ENCODE assay signal across 1 cellular context in genomic region chr11:31369348-31370329, GRCh38.
TF ChIP-seq lines count a peak whose summit lies in the region.

A gene with protein sequence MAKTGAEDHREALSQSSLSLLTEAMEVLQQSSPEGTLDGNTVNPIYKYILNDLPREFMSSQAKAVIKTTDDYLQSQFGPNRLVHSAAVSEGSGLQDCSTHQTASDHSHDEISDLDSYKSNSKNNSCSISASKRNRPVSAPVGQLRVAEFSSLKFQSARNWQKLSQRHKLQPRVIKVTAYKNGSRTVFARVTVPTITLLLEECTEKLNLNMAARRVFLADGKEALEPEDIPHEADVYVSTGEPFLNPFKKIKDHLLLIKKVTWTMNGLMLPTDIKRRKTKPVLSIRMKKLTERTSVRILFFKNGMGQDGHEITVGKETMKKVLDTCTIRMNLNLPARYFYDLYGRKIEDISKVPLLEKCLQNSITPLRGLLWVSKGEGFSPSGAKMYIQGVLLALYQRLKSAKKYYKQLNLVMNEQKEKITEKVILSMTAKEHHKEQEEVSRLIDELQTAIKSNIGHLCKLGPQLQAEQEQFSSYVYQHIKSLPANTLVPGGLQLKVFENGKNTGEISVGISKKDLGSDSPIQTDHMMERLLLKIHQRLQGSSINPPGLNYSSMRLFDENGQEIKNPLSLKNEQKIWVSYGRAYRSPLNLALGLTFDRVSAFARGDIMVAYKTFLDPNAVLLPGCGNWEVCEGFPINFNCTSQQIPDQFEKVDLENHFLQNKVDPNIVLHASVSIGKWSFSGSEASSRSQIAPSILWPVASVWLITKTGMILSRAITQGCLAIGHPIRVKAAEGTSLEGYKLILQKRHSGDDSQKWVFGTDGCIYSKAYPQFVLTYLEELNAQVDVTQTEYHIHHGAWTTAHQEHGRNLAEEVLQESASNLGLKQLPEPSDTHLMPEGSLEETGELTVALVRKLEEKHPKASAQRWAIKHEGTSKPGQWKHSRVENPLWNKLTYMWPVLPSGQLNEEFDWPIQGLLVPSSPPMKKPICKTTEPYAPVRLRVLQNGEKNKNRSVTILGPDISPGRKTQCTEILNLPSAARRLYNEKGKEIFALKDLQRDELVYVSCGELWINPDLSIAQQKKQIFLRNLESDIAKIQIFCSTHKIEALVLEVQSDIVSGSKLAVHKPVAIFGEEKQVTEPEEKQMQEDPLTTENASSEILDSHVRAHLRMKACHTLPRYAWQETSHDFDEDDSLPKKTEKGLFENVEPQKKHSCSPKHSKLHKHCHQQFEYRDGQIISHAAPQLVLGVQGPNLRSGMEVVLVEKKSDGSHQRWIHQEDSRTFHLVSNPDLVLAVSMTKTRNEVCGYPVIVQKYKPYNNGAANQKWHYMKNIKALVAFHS (N-terminal part only) (minus strand): TSS chr11:31369739. CDS start chr11:31328280, 41,459 bp downstream.
Gene DNAJC24 (plus strand): TSS chr11:31369860. CDS start chr11:31370749, 889 bp downstream.

TF ChIP-seq in HEK293, 187 proteins besides CTCF, POLR2A, EP300 and RAD21 (continued from another document and continues in another):
- TF ChIP-seq ZNF549 (tag by site-specific recombination; IDR thresholded peaks at IDR 0.05) (no peak), TRIM28 (IDR thresholded peaks at IDR 0.05; ENCODE audit: borderline replicate concordance, low read length) (no peak), ZNF555 (tag by site-specific recombination; conservative IDR thresholded peaks at IDR 0.05) (no peak), ZNF223 (tag by site-specific recombination; IDR thresholded peaks at IDR 0.05) (no peak), ZNF561 (tag by site-specific recombination; IDR thresholded peaks at IDR 0.05; ENCODE audit: borderline replicate concordance) (peak; percentile 58; the same call in 1 of the 2 replicates), FEZF1 (tag by site-specific recombination; IDR thresholded peaks at IDR 0.05) (no peak), ZNF280D (tag by site-specific recombination; IDR thresholded peaks at IDR 0.05) (no peak), HIC1 (tag by site-specific recombination; IDR thresholded peaks at IDR 0.05) (no peak), ZNF248 (tag by site-specific recombination; IDR thresholded peaks at IDR 0.05) (no peak), HOXC10 (CRISPR knock-in tag; IDR thresholded peaks at IDR 0.05) (no peak), ZIC2 (tag by site-specific recombination; IDR thresholded peaks at IDR 0.05) (no peak), ZBTB21 (tag by site-specific recombination; IDR thresholded peaks at IDR 0.05) (no peak), KLF17 (tag by site-specific recombination; IDR thresholded peaks at IDR 0.05) (no peak), ZNF157 (tag by site-specific recombination; IDR thresholded peaks at IDR 0.05) (no peak), ZNF777 (tag by site-specific recombination; IDR thresholded peaks at IDR 0.05; ENCODE audit: borderline replicate concordance) (0 out of 2 replicates have a peak, but pooled peaks have one; percentile 36), ZNF501 (tag by site-specific recombination; IDR thresholded peaks at IDR 0.05) (peak; percentile 75; the same call in 1 of the 2 replicates), ZBTB26 (tag by site-specific recombination; optimal IDR thresholded peaks at IDR 0.05) (no peak), RBAK (tag by site-specific recombination; IDR thresholded peaks at IDR 0.05) (no peak), ZNF629 (tag by site-specific recombination; IDR thresholded peaks at IDR 0.05) (peak; percentile 66), ZNF2 (tag by site-specific recombination; IDR thresholded peaks at IDR 0.05) (peak; percentile 62; the same call in 1 of the 2 replicates), GLI2 (tag by site-specific recombination; IDR thresholded peaks at IDR 0.05; ENCODE audit: borderline replicate concordance, low read depth) (no peak), KLF10 (tag by site-specific recombination; IDR thresholded peaks at IDR 0.05) (no peak), ZNF658 (tag by site-specific recombination; IDR thresholded peaks at IDR 0.05) (no peak), ZNF174 (tag by site-specific recombination; IDR thresholded peaks at IDR 0.05) (no peak), ZBTB1 (tag by site-specific recombination; IDR thresholded peaks at IDR 0.05) (no peak), PATZ1 (tag by site-specific recombination; IDR thresholded peaks at IDR 0.05) (no peak), ZNF747 (tag by site-specific recombination; IDR thresholded peaks at IDR 0.05) (no peak)
- TF ChIP-seq, protein P1, sequence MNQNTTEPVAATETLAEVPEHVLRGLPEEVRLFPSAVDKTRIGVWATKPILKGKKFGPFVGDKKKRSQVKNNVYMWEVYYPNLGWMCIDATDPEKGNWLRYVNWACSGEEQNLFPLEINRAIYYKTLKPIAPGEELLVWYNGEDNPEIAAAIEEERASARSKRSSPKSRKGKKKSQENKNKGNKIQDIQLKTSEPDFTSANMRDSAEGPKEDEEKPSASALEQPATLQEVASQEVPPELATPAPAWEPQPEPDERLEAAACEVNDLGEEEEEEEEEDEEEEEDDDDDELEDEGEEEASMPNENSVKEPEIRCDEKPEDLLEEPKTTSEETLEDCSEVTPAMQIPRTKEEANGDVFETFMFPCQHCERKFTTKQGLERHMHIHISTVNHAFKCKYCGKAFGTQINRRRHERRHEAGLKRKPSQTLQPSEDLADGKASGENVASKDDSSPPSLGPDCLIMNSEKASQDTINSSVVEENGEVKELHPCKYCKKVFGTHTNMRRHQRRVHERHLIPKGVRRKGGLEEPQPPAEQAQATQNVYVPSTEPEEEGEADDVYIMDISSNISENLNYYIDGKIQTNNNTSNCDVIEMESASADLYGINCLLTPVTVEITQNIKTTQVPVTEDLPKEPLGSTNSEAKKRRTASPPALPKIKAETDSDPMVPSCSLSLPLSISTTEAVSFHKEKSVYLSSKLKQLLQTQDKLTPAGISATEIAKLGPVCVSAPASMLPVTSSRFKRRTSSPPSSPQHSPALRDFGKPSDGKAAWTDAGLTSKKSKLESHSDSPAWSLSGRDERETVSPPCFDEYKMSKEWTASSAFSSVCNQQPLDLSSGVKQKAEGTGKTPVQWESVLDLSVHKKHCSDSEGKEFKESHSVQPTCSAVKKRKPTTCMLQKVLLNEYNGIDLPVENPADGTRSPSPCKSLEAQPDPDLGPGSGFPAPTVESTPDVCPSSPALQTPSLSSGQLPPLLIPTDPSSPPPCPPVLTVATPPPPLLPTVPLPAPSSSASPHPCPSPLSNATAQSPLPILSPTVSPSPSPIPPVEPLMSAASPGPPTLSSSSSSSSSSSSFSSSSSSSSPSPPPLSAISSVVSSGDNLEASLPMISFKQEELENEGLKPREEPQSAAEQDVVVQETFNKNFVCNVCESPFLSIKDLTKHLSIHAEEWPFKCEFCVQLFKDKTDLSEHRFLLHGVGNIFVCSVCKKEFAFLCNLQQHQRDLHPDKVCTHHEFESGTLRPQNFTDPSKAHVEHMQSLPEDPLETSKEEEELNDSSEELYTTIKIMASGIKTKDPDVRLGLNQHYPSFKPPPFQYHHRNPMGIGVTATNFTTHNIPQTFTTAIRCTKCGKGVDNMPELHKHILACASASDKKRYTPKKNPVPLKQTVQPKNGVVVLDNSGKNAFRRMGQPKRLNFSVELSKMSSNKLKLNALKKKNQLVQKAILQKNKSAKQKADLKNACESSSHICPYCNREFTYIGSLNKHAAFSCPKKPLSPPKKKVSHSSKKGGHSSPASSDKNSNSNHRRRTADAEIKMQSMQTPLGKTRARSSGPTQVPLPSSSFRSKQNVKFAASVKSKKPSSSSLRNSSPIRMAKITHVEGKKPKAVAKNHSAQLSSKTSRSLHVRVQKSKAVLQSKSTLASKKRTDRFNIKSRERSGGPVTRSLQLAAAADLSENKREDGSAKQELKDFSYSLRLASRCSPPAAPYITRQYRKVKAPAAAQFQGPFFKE (tag by site-specific recombination; IDR thresholded peaks at IDR 0.05; ENCODE audit: borderline replicate concordance) = no peak
